Comparison of ENCODE assay signal across 8 cellular contexts in the genomic region with DNA sequence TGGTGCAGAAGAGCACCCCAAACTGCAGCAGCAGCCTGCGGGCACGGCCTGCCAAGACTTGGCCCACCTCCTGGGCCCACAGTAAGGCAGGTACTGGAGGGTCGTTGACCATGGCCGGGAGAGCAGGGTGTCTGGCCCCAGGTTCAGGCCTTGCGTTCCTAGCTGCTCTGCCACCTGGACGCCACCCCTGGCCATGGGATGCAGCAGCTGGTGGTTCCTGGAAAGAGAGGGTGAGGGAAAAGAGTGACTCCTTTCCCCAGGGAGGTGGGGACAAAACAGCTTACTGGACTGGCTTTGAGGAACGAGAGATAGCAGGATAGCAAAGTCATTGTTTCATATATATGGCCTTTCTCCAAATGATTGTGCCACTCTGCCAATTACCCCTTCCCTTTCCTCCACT. TPM values are rescaled to one million over a fixed set of nuclear protein-coding genes. Genes with fewer than 3 reads are reported as not detected.
A peak's percentile ranks its signal among the peaks of the same experiment; 100 is the strongest.
DNase-seq lines count a peak whose midpoint lies in the region; ATAC-seq, FAIRE-seq and TF ChIP-seq lines count a peak whose summit lies in the region.

No MANE protein-coding gene starts in this region.

- CTCF ChIA-PET in AG04449 (lab: Yijun Ruan, JAX), result interaction anchor here (1.3 to 11.2 kb wide), 4 partner anchors 13 to 310 kb away, joined by 3 to 152 read pairs (median 4); a partner anchor contains a TSS

- peaks cover 5% of the 10 kb centered on the region for H3K27me3 Mint-ChIP-seq in HFFc6 (ENCODE audit: insufficient read depth)
- no peaks in the 10 kb centered on the region for H3K27me3 Mint-ChIP-seq in activated T-helper 2 cell treated with anti-CD3 and anti-CD28 coated beads, Interferon-gamma antibody, Interleukin-2, Interleukin-4, amounts not matched to agents 10 μg/mL and 5 μg/mL and 100 μg/mL, durations not matched to agents 14 hours and 24 hours and 36 hours (ENCODE audit: low read depth)

- peak overlapping the region; percentile 10 to 89 (median 72) for H3K9ac ChIP-seq in subcutaneous abdominal adipose tissue (ENCODE audit: low read length in 5 of 5)

- H3K27me3 ChIP-seq in subcutaneous abdominal adipose tissue (ENCODE audit: control insufficient read depth in 5 of 5, insufficient read depth in 4 of 5, low read length in 5 of 5), result no peaks in the 10 kb centered on the region

- peak overlapping the region; percentile 81 for H3K27ac ChIP-seq in subcutaneous abdominal adipose tissue (ENCODE audit: low read depth, low read length)

- TF ChIP-seq CTCF in AG04449 (IDR thresholded peaks at IDR 0.05; ENCODE audit: insufficient read depth, low read length, missing control alignments) (no peak), HFFc6 (IDR thresholded peaks at IDR 0.05) (no peak; the same call in 1 of the 2 replicates)

- POLR2A ChIA-PET in AG04449 (lab: Yijun Ruan, JAX), result interaction anchor here (0.7 to 2.4 kb wide), 11 partner anchors 11 to 136 kb away, joined by 3 to 18 read pairs (median 6); a partner anchor contains a TSS

- peak overlapping the region; percentile 77 for H3K4me3 ChIP-seq in AG04449 (ENCODE audit: low read depth, low read length)
- peak overlapping the region; percentile 63 for H3K4me3 ChIP-seq in iPS-18c (ENCODE audit: insufficient read depth, low read depth, low read length)
- peak overlapping the region; percentile 68 to 90 (median 84) for H3K4me3 ChIP-seq in subcutaneous abdominal adipose tissue (ENCODE audit: low read depth in 1 of 5, low read length in 5 of 5)

- H3K36me3 Mint-ChIP-seq in HFFc6 (ENCODE audit: low read depth), result peaks cover 33% of the 10 kb centered on the region
- peaks cover 34% of the 10 kb centered on the region for H3K36me3 Mint-ChIP-seq in activated T-helper 2 cell treated with anti-CD3 and anti-CD28 coated beads, Interferon-gamma antibody, Interleukin-2, Interleukin-4, amounts not matched to agents 10 μg/mL and 5 μg/mL and 100 μg/mL, durations not matched to agents 14 hours and 24 hours and 36 hours (ENCODE audit: low read depth)

- FAIRE-seq in GM12892 (lab: Jason Lieb, UNC), result no peak

- H3K4me1 Mint-ChIP-seq in HFFc6 (ENCODE audit: low read depth), result peaks cover 39% of the 10 kb centered on the region
- peaks cover 33% of the 10 kb centered on the region for H3K4me1 Mint-ChIP-seq in activated T-helper 2 cell treated with anti-CD3 and anti-CD28 coated beads, Interferon-gamma antibody, Interleukin-2, Interleukin-4, amounts not matched to agents 10 μg/mL and 5 μg/mL and 100 μg/mL, durations not matched to agents 14 hours and 24 hours and 36 hours (ENCODE audit: low read depth)

- ATAC-seq in GM18505 (IDR thresholded peaks at IDR 0.05; ENCODE audit: unreplicated experiment), result no peak

- H3K9me3 ChIP-seq in iPS-18c (ENCODE audit: control insufficient read depth, insufficient read depth, low read length) (no peaks in the 10 kb centered on the region), subcutaneous abdominal adipose tissue (ENCODE audit: control insufficient read depth in 5 of 5, low read length in 5 of 5) (no peaks in the 10 kb centered on the region)

- peak overlapping the region; percentile 98 for H3K27ac Mint-ChIP-seq in HFFc6
- peak overlapping the region; percentile 57 for H3K27ac Mint-ChIP-seq in activated T-helper 2 cell treated with anti-CD3 and anti-CD28 coated beads, Interferon-gamma antibody, Interleukin-2, Interleukin-4, amounts not matched to agents 10 μg/mL and 5 μg/mL and 100 μg/mL, durations not matched to agents 14 hours and 24 hours and 36 hours

- no peak for DNase-seq in AG04449 (ENCODE audit: low read depth, low spot score)
- no peak for DNase-seq in HFFc6
- no peak for DNase-seq in activated T-helper 2 cell treated with anti-CD3 and anti-CD28 coated beads, Interferon-gamma antibody, Interleukin-2, Interleukin-4, amounts not matched to agents 10 μg/mL and 5 μg/mL and 100 μg/mL, durations not matched to agents 14 hours and 24 hours and 36 hours (ENCODE audit: low spot score)
- DNase-seq in mesenteric fat pad (ENCODE audit: low spot score), result no peak
- no peak for DNase-seq in GM12892 (ENCODE audit: insufficient read length)

- intact Hi-C loops in activated T-helper 2 cell treated with anti-CD3 and anti-CD28 coated beads, Interferon-gamma antibody, Interleukin-2, Interleukin-4, amounts not matched to agents 10 μg/mL and 5 μg/mL and 100 μg/mL, durations not matched to agents 14 hours and 24 hours and 36 hours (cut with micrococcal nuclease), result loop anchor here (5.0 kb wide), 1 partner anchor 127 kb away; a partner anchor contains a TSS

- peaks cover 0 to 12% (median 4%) of the 10 kb centered on the region in 5 donors for H3K36me3 ChIP-seq in subcutaneous abdominal adipose tissue (ENCODE audit: control insufficient read depth in 5 of 5, insufficient read depth in 5 of 5, low read length in 5 of 5)

- H3K9me3 Mint-ChIP-seq in HFFc6, result no peaks in the 10 kb centered on the region
- no peaks in the 10 kb centered on the region for H3K9me3 Mint-ChIP-seq in activated T-helper 2 cell treated with anti-CD3 and anti-CD28 coated beads, Interferon-gamma antibody, Interleukin-2, Interleukin-4, amounts not matched to agents 10 μg/mL and 5 μg/mL and 100 μg/mL, durations not matched to agents 14 hours and 24 hours and 36 hours

- H3K4me3 Mint-ChIP-seq in HFFc6, result peak overlapping the region; percentile 94
- H3K4me3 Mint-ChIP-seq in activated T-helper 2 cell treated with anti-CD3 and anti-CD28 coated beads, Interferon-gamma antibody, Interleukin-2, Interleukin-4, amounts not matched to agents 10 μg/mL and 5 μg/mL and 100 μg/mL, durations not matched to agents 14 hours and 24 hours and 36 hours (ENCODE audit: low read depth), result peak overlapping the region; percentile 90

- TF ChIP-seq POLR2A in GM18505 (IDR thresholded peaks at IDR 0.05; ENCODE audit: borderline replicate concordance, extremely low read depth, insufficient read depth, insufficient read length), result no peak
- TF ChIP-seq POLR2A in GM12892 (IDR thresholded peaks at IDR 0.05; ENCODE audit: low read depth, low read length), result no peak

- H3K4me1 ChIP-seq in subcutaneous abdominal adipose tissue (ENCODE audit: control insufficient read depth in 5 of 5, insufficient read depth in 5 of 5, low read length in 5 of 5), result peaks cover 4 to 41% (median 34%) of the 10 kb centered on the region in 5 donors

RNA-seq across cellular contexts. Expression of a gene that starts 1.8 kb away (rescaled TPM):
- total RNA-seq in HFFc6 (2021; fragmentation: NEBNext Ultra II Directional; extraction: Animal tissue kit (Norgen Biotek cat#: 25700)), result 10 to 100 TPM; 50.7 to 67.4 (median 56.8) TPM
- 28.7 and 32.8 TPM in 2 replicates for total RNA-seq in activated T-helper 2 cell treated with anti-CD3 and anti-CD28 coated beads, Interferon-gamma antibody, Interleukin-2, Interleukin-4, amounts not matched to agents 10 μg/mL and 5 μg/mL and 100 μg/mL, durations not matched to agents 14 hours and 24 hours and 36 hours
- total RNA-seq in mesenteric fat pad, result 41.9 TPM
- polyA plus RNA-seq in GM12892 (2012; ENCODE audit: missing spikeins), result 28.5 TPM

RNA-seq across cellular contexts. Expression of a gene that starts 2.1 kb away (rescaled TPM):
- total RNA-seq in HFFc6 (2021; fragmentation: NEBNext Ultra II Directional; extraction: Animal tissue kit (Norgen Biotek cat#: 25700)), result not detected
- total RNA-seq in activated T-helper 2 cell treated with anti-CD3 and anti-CD28 coated beads, Interferon-gamma antibody, Interleukin-2, Interleukin-4, amounts not matched to agents 10 μg/mL and 5 μg/mL and 100 μg/mL, durations not matched to agents 14 hours and 24 hours and 36 hours, result not detected in 2 replicates
- not detected for total RNA-seq in mesenteric fat pad
- polyA plus RNA-seq in GM12892 (2012; ENCODE audit: missing spikeins), result 0.76 TPM

RNA-seq across cellular contexts. Expression of a gene that starts 16.1 kb away (rescaled TPM):
- total RNA-seq in HFFc6 (2021; fragmentation: NEBNext Ultra II Directional; extraction: Animal tissue kit (Norgen Biotek cat#: 25700)), result 1 to 10 TPM; 1.2 to 4.0 (median 1.4) TPM
- 0.18 and 0.23 TPM in 2 replicates for total RNA-seq in activated T-helper 2 cell treated with anti-CD3 and anti-CD28 coated beads, Interferon-gamma antibody, Interleukin-2, Interleukin-4, amounts not matched to agents 10 μg/mL and 5 μg/mL and 100 μg/mL, durations not matched to agents 14 hours and 24 hours and 36 hours
- 88.9 TPM for total RNA-seq in mesenteric fat pad
- polyA plus RNA-seq in GM12892 (2012; ENCODE audit: missing spikeins), result not detected

RNA-seq across cellular contexts. Expression of a gene that starts 21.9 kb away (rescaled TPM):
- 10 to 100 TPM; 34.5 to 44.6 (median 41.6) TPM for total RNA-seq in HFFc6 (2021; fragmentation: NEBNext Ultra II Directional; extraction: Animal tissue kit (Norgen Biotek cat#: 25700))
- total RNA-seq in activated T-helper 2 cell treated with anti-CD3 and anti-CD28 coated beads, Interferon-gamma antibody, Interleukin-2, Interleukin-4, amounts not matched to agents 10 μg/mL and 5 μg/mL and 100 μg/mL, durations not matched to agents 14 hours and 24 hours and 36 hours, result 62.6 and 63.5 TPM in 2 replicates
- total RNA-seq in mesenteric fat pad, result 37.7 TPM
- polyA plus RNA-seq in GM12892 (2012; ENCODE audit: missing spikeins), result 44.8 TPM

RNA-seq across cellular contexts. Expression of a gene that starts 22.9 kb away (rescaled TPM):
- total RNA-seq in HFFc6 (2021; fragmentation: NEBNext Ultra II Directional; extraction: Animal tissue kit (Norgen Biotek cat#: 25700)), result 10 to 100 TPM; 46.2 to 52.7 (median 50.0) TPM
- total RNA-seq in activated T-helper 2 cell treated with anti-CD3 and anti-CD28 coated beads, Interferon-gamma antibody, Interleukin-2, Interleukin-4, amounts not matched to agents 10 μg/mL and 5 μg/mL and 100 μg/mL, durations not matched to agents 14 hours and 24 hours and 36 hours, result 35.4 and 39.4 TPM in 2 replicates
- 23.0 TPM for total RNA-seq in mesenteric fat pad
- 50.9 TPM for polyA plus RNA-seq in GM12892 (2012; ENCODE audit: missing spikeins)

Comparison
In these comparisons a context has a peak if more than half of its experiments do, and no peak if none do; other contexts are left out.
1. RNA of a gene that starts 16.1 kb away (total RNA-seq): 88.9 TPM in mesenteric fat pad (single experiment); 1.2 to 4.0 TPM in HFFc6 and 0.18 to 0.23 TPM in activated T-helper 2 cell treated with anti-CD3 and anti-CD28 coated beads, Interferon-gamma antibody, Interleukin-2, Interleukin-4, amounts not matched to agents 10 μg/mL and 5 μg/mL and 100 μg/mL, durations not matched to agents 14 hours and 24 hours and 36 hours; every median in the first group is over 10 times any median in the second.
2. Peak in every context shown above with its lines, with median percentiles within 50 percentile points of each other: H3K4me3 ChIP-seq.